Comparison of ENCODE assay signal across 8 cellular contexts in genomic region chr10:68330852-68331454, GRCh38. TPM values are rescaled to one million over a fixed set of nuclear protein-coding genes. Genes with fewer than 3 reads are reported as not detected.
DNase-seq lines count a peak whose midpoint lies in the region; ATAC-seq and TF ChIP-seq lines count a peak whose summit lies in the region.

No MANE protein-coding gene starts in this region.

- H3K36me3 ChIP-seq in ectodermal cell (ENCODE audit: control insufficient read depth, insufficient read depth, low read length) (no peaks in the 10 kb centered on the region), mucosa of stomach (ENCODE audit: control insufficient read depth, insufficient read depth, low read length) (no peaks in the 10 kb centered on the region), thymus (ENCODE audit: control insufficient read depth, insufficient read depth) (no peaks in the 10 kb centered on the region)

- H3K4me1 ChIP-seq in ectodermal cell (ENCODE audit: control insufficient read depth, insufficient read depth, low read length) (peaks cover 27% of the 10 kb centered on the region), mucosa of stomach (ENCODE audit: control insufficient read depth, insufficient read depth, low read length) (peaks cover 24% of the 10 kb centered on the region), thymus (ENCODE audit: control insufficient read depth, insufficient read depth, low read length) (peaks cover 12% of the 10 kb centered on the region)

- intact Hi-C loops in posterior vena cava (cut with DNase I) = no loop called here

- TF ChIP-seq CTCF in WI38 (IDR thresholded peaks at IDR 0.05; ENCODE audit: low read depth, low read length) = no peak

- no peaks in the 10 kb centered on the region for H3K27me3 Mint-ChIP-seq in activated CD8-positive, alpha-beta memory T cell treated with anti-CD3 and anti-CD28 coated beads, Interleukin-2, amount 10 ng/mL, durations not matched to agents 7 days and 5 days

- H3K27me3 ChIP-seq in ectodermal cell (ENCODE audit: control insufficient read depth, insufficient read depth, low read length, poor library complexity, severe bottlenecking) = no peaks in the 10 kb centered on the region
- no peaks in the 10 kb centered on the region for H3K27me3 ChIP-seq in mucosa of stomach (ENCODE audit: control insufficient read depth, insufficient read depth, low read length)
- H3K27me3 ChIP-seq in thymus (ENCODE audit: control insufficient read depth, insufficient read depth) = no peaks in the 10 kb centered on the region

- H3K9me3 Mint-ChIP-seq in activated CD8-positive, alpha-beta memory T cell treated with anti-CD3 and anti-CD28 coated beads, Interleukin-2, amount 10 ng/mL, durations not matched to agents 7 days and 5 days (ENCODE audit: low read depth) = no peaks in the 10 kb centered on the region

- peak overlapping the region; percentile 96 for H3K9ac ChIP-seq in mucosa of stomach (ENCODE audit: low read length)

- H3K4me3 ChIP-seq in WI38 (ENCODE audit: low read depth, low read length) (peak overlapping the region; percentile 98), ectodermal cell (ENCODE audit: insufficient read depth, low read depth, low read length) (peak overlapping the region; percentile 86), mucosa of stomach (ENCODE audit: low read length) (peak overlapping the region; percentile 81), thymus (ENCODE audit: low read length) (peak overlapping the region; percentile 99)

- DNase-seq in activated CD8-positive, alpha-beta memory T cell treated with anti-CD3 and anti-CD28 coated beads, Interleukin-2, amount 10 ng/mL, durations not matched to agents 7 days and 5 days = no peak
- no peak for DNase-seq in activated CD8-positive, alpha-beta memory T cell treated with anti-CD3 and anti-CD28 coated beads for 24 hours
- no peak for DNase-seq in posterior vena cava (ENCODE audit: low spot score)

- no peak for ATAC-seq in activated CD8-positive, alpha-beta memory T cell treated with anti-CD3 and anti-CD28 coated beads, Interleukin-2, amount 10 ng/mL, durations not matched to agents 7 days and 5 days
- ATAC-seq in GM18520 (IDR thresholded peaks at IDR 0.05; ENCODE audit: unreplicated experiment) = no peak

- CTCF ChIA-PET in activated CD8-positive, alpha-beta memory T cell treated with anti-CD3 and anti-CD28 coated beads, Interleukin-2, amount 10 ng/mL, durations not matched to agents 7 days and 5 days (lab: Charles Lee) = interaction anchor here (1.4 to 5.4 kb wide), 4 partner anchors 16 to 118 kb away, joined by 3 to 31 read pairs (median 8); no protein-coding TSS in a partner anchor

- H3K27ac ChIP-seq in ectodermal cell (ENCODE audit: insufficient read depth, low read depth, low read length, poor library complexity, severe bottlenecking) = peak overlapping the region; percentile 98
- peak overlapping the region; percentile 100 for H3K27ac ChIP-seq in thymus (ENCODE audit: low read depth)

- WGBS in ectodermal cell, 2 experiments = 56 to 58% methylated on average over 29 of the region's 29 CpGs
- WGBS in thymus = 39% methylated on average over 29 of the region's 29 CpGs

- H3K27ac Mint-ChIP-seq in activated CD8-positive, alpha-beta memory T cell treated with anti-CD3 and anti-CD28 coated beads, Interleukin-2, amount 10 ng/mL, durations not matched to agents 7 days and 5 days = peak overlapping the region; percentile 100

- no peaks in the 10 kb centered on the region for H3K9me3 ChIP-seq in ectodermal cell (ENCODE audit: control insufficient read depth, low read length)
- H3K9me3 ChIP-seq in mucosa of stomach (ENCODE audit: control insufficient read depth, low read length) = no peaks in the 10 kb centered on the region
- H3K9me3 ChIP-seq in thymus (ENCODE audit: control insufficient read depth) = no peaks in the 10 kb centered on the region

- H3K4me3 Mint-ChIP-seq in activated CD8-positive, alpha-beta memory T cell treated with anti-CD3 and anti-CD28 coated beads, Interleukin-2, amount 10 ng/mL, durations not matched to agents 7 days and 5 days = peak overlapping the region; percentile 99

- H3K36me3 Mint-ChIP-seq in activated CD8-positive, alpha-beta memory T cell treated with anti-CD3 and anti-CD28 coated beads, Interleukin-2, amount 10 ng/mL, durations not matched to agents 7 days and 5 days = peaks cover 30% of the 10 kb centered on the region

- H3K4me1 Mint-ChIP-seq in activated CD8-positive, alpha-beta memory T cell treated with anti-CD3 and anti-CD28 coated beads, Interleukin-2, amount 10 ng/mL, durations not matched to agents 7 days and 5 days = peaks cover 28% of the 10 kb centered on the region

RNA-seq across cellular contexts. Expression of gene HNRNPH3, which starts 0.9 kb away (rescaled TPM):
- total RNA-seq in activated CD8-positive, alpha-beta memory T cell treated with anti-CD3 and anti-CD28 coated beads, Interleukin-2, amount 10 ng/mL, durations not matched to agents 7 days and 5 days = 100 to 1,000 TPM; 124 to 129 TPM
- polyA plus RNA-seq in ectodermal cell (2013, experiment 1 of 4) = 538 TPM
- 522 TPM for polyA plus RNA-seq in ectodermal cell (2013, experiment 2 of 4)
- 365 TPM for polyA plus RNA-seq in ectodermal cell (2013, experiment 3 of 4)
- 398 TPM for polyA plus RNA-seq in ectodermal cell (2013, experiment 4 of 4)
- 212 TPM for polyA plus RNA-seq in thymus
- total RNA-seq in posterior vena cava = 100 to 1,000 TPM in 1 of 2 donors, 10 to 100 TPM in 1; 99.6 to 121 TPM

RNA-seq across cellular contexts. Expression of gene PBLD, which starts 1.8 kb away (rescaled TPM):
- 1 to 10 TPM; 1.1 to 1.4 TPM for total RNA-seq in activated CD8-positive, alpha-beta memory T cell treated with anti-CD3 and anti-CD28 coated beads, Interleukin-2, amount 10 ng/mL, durations not matched to agents 7 days and 5 days
- polyA plus RNA-seq in ectodermal cell (2013, experiment 1 of 4) = 4.2 TPM
- 5.2 TPM for polyA plus RNA-seq in ectodermal cell (2013, experiment 2 of 4)
- polyA plus RNA-seq in ectodermal cell (2013, experiment 3 of 4) = 4.1 TPM
- polyA plus RNA-seq in ectodermal cell (2013, experiment 4 of 4) = 4.5 TPM
- polyA plus RNA-seq in thymus = 2.5 TPM
- total RNA-seq in posterior vena cava = 10 to 100 TPM in 1 of 2 donors, 1 to 10 TPM in 1; 9.4 to 12.5 TPM

Comparison
In these comparisons a context has a peak if more than half of its experiments do, and no peak if none do; other contexts are left out.
1. RNA of gene PBLD, which starts 1.8 kb away (total RNA-seq): 9.4 to 12.5 TPM in posterior vena cava; 1.1 to 1.4 TPM in activated CD8-positive, alpha-beta memory T cell treated with anti-CD3 and anti-CD28 coated beads, Interleukin-2, amount 10 ng/mL, durations not matched to agents 7 days and 5 days; every median in the first group is over 4 times any median in the second.
2. Peak in every context shown above with its lines, with median percentiles within 50 percentile points of each other: H3K4me3 ChIP-seq.